22 cellular contexts compared by ENCODE assay signal in genomic region chrX:110123331-110123782, GRCh38.
DNase-seq lines count a peak whose midpoint lies in the region; ATAC-seq and TF ChIP-seq lines count a peak whose summit lies in the region.
"Had no signal": no experiment of that assay in that cellular context is flagged by ENCODE, and none has a peak within 500 bp of the region (broad histone marks: within the 10 kb centered on the region; RNA-seq: fewer than 3 reads in every experiment).

No MANE protein-coding gene starts in this region.

- in situ Hi-C loops in gastrocnemius medialis (cut with MboI; ENCODE audit: low sequenced_read_pairs in 4 of 4) = no loop called here

- peak; percentile 40 for DNase-seq in HuH-7 (ENCODE audit: low spot score)
- DNase-seq in NOMO-1 treated with dmso at 0.1 percent for 144 hours (lab: John Stamatoyannopoulos, UW; ENCODE audit: unreplicated experiment) = peak; percentile 41
- peak; percentile 38 for DNase-seq in fibroblast of peridontal ligament (ENCODE audit: extremely low read depth)
- DNase-seq in gastrocnemius medialis = no peak
- DNase-seq in SK-N-DZ (ENCODE audit: low spot score) = no peak
- no peak for DNase-seq in NCI-H2081 (lab: John Stamatoyannopoulos, UW)
- DNase-seq in WERI-Rb-1 = no peak
- DNase-seq: activated CD4-positive, CD25-positive, alpha-beta regulatory T cell; activated CD8-positive, alpha-beta T cell treated with anti-CD3 and anti-CD28 coated beads for 36 hours; activated naive CD4-positive, alpha-beta T cell treated with Interleukin-2 at 50 U/mL for 16 hours; activated T-cell treated with anti-CD3 and anti-CD28 coated beads, Interleukin-2, amount 50 U/mL, for 1 hour; colonic mucosa; HFFc6; IMR-90; left cardiac atrium; NCI-H1694 treated with DMSO at 0.1 percent for 48 hours; nucleus accumbens; right cardiac atrium; stimulated activated naive B cell treated with anti-CD40 and anti-IgM and Interleukin-4, amounts not matched to agents 10 μg/mL and 1 μg/mL and 100 μg/mL, for 72 hours; T-helper 17 cell; tibial artery had no signal

- no peaks in the 10 kb centered on the region for H3K9me3 ChIP-seq in gastrocnemius medialis
- H3K9me3 ChIP-seq in WERI-Rb-1 (ENCODE audit: severe bottlenecking) = no peaks in the 10 kb centered on the region
- H3K9me3 ChIP-seq: colonic mucosa, tibial artery had no signal

- H3K4me1 ChIP-seq in gastrocnemius medialis = peaks cover 8 to 31% of the 10 kb centered on the region in 2 donors
- H3K4me1 ChIP-seq: colonic mucosa had no signal

- H3K27ac ChIP-seq in gastrocnemius medialis (peak overlapping the region; percentile 50 to 69 (median 64)), WERI-Rb-1 (no peak overlapping the region)
- H3K27ac ChIP-seq: colonic mucosa, tibial artery had no signal

- intact Hi-C loops in gastrocnemius medialis (cut with DNase I; ENCODE audit: low total_unique reads) = no loop called here

- ATAC-seq in gastrocnemius medialis = peak; percentile 79
- ATAC-seq: activated CD8-positive, alpha-beta T cell treated with anti-CD3 and anti-CD28 coated beads for 36 hours; right cardiac atrium; Right ventricle myocardium inferior; stimulated activated naive B cell treated with anti-CD40 and anti-IgM and Interleukin-4, amounts not matched to agents 10 μg/mL and 1 μg/mL and 100 μg/mL, for 72 hours; T-helper 17 cell had no signal

- H3K36me3 ChIP-seq in gastrocnemius medialis (no peaks in the 10 kb centered on the region), WERI-Rb-1 (no peaks in the 10 kb centered on the region)
- H3K36me3 ChIP-seq: colonic mucosa, tibial artery had no signal

- no peaks in the 10 kb centered on the region for H3K27me3 ChIP-seq in gastrocnemius medialis
- H3K27me3 ChIP-seq in WERI-Rb-1 (ENCODE audit: insufficient read depth, low read depth, severe bottlenecking) = no peaks in the 10 kb centered on the region
- H3K27me3 ChIP-seq: colonic mucosa, tibial artery had no signal

- peak in 2 of 5 experiments; percentile 8 to 29 for TF ChIP-seq CTCF in gastrocnemius medialis (IDR thresholded peaks at IDR 0.05 in 4 of 5, conservative IDR thresholded peaks at IDR 0.05 in 1 of 5)
- TF ChIP-seq CTCF in WERI-Rb-1 (IDR thresholded peaks at IDR 0.05; ENCODE audit: low read depth, low read length) = no peak

- H3K4me3 ChIP-seq in gastrocnemius medialis = no peak overlapping the region
- no peak overlapping the region for H3K4me3 ChIP-seq in WERI-Rb-1 (ENCODE audit: low read depth, low read length)
- H3K4me3 ChIP-seq: colonic mucosa, tibial artery had no signal

- no peak for TF ChIP-seq POLR2A in gastrocnemius medialis (IDR thresholded peaks at IDR 0.05)

Comparison
In these comparisons a context has a peak if more than half of its experiments do, and no peak if none do; other contexts are left out.
1. DNase-seq: peak in HuH-7 (single experiment), NOMO-1 treated with dmso at 0.1 percent for 144 hours (single experiment) and fibroblast of peridontal ligament (single experiment); none in gastrocnemius medialis (0 of 2), SK-N-DZ (single experiment), NCI-H2081 (0 of 2) and WERI-Rb-1 (single experiment).